Comparison of ENCODE assay signal across 25 cellular contexts in the genomic region with DNA sequence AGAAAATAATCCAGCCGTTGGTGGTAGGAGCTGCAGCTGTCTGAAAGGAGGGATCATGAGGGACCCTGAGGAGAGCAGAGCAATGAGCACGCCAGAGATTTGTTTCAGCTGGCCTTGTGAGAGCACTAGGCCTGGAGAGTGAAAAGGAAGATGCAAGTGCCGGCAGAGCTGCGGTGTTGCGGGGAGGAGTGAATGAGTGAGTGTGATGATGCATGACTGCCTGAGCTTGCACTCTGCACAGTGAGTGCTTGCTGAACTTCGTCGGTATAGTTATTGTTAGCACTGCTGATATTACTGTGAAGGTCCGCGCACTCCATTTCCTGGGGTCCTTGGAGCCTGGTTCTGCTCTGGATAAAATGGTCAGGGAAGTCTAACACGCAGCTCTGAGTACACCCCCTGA. TPM values are rescaled to one million over a fixed set of nuclear protein-coding genes. Genes with fewer than 3 reads are reported as not detected.
DNase-seq lines count a peak whose midpoint lies in the region; ATAC-seq, FAIRE-seq and TF ChIP-seq lines count a peak whose summit lies in the region.
"Had no signal": no experiment of that assay in that cellular context is flagged by ENCODE, and none has a peak within 500 bp of the region (broad histone marks: within the 10 kb centered on the region; RNA-seq: fewer than 3 reads in every experiment).

No MANE protein-coding gene starts in this region.

- no peak overlapping the region for H3K18ac ChIP-seq in H1 (ENCODE audit: extremely low read depth, low read length)
- H3K18ac ChIP-seq in neuronal stem cell (ENCODE audit: low read length): peak overlapping the region; percentile 28

- H3K4me3 ChIP-seq in H1 (ENCODE audit: extremely low read depth in 1 of 4, insufficient read depth in 2 of 4, low read depth in 3 of 4, low read length in 4 of 4): no peak overlapping the region
- no peak overlapping the region for H3K4me3 ChIP-seq in neuronal stem cell (ENCODE audit: low read length in 2 of 2)
- H3K4me3 ChIP-seq: A549; BLaER1 treated with 17β-estradiol and CSF1 and Interleukin-3, amounts not matched to agents 10 nM and 100 nM; GM12878; GM23248; HAP-1 had no signal

- no peak overlapping the region for H3K4ac ChIP-seq in H1 (replicated peaks; ENCODE audit: insufficient read length, low read depth, low read length)
- H3K4ac ChIP-seq in neuronal stem cell (ENCODE audit: low read length): no peak overlapping the region

- no peak for TF ChIP-seq RAD21 in H1 (IDR thresholded peaks at IDR 0.05 in 1 of 2, conservative IDR thresholded peaks at IDR 0.05 in 1 of 2; ENCODE audit: low read depth in 2 of 2, low read length in 2 of 2)

- H4K5ac ChIP-seq in H1 (ENCODE audit: insufficient read length, low read depth, low read length): no peak overlapping the region

- H3K14ac ChIP-seq in H1 (ENCODE audit: insufficient read length): no peak overlapping the region
- no peak overlapping the region for H3K14ac ChIP-seq in neuronal stem cell (ENCODE audit: low read length)

- H3K4me1 ChIP-seq in H1 (replicated peaks in 1 of 4; ENCODE audit: control insufficient read depth in 3 of 4, insufficient read depth in 4 of 4, low read length in 3 of 4) (peaks cover 0 to 16% (median 5%) of the 10 kb centered on the region in 4 experiments; a peak in 6 of 7 replicates), neuronal stem cell (ENCODE audit: control insufficient read depth in 2 of 2, insufficient read depth in 1 of 2, low read depth in 1 of 2, low read length in 2 of 2) (peaks cover 0 to 7% of the 10 kb centered on the region in 2 donors)
- H3K4me1 ChIP-seq: A549 had no signal

- H3K23ac ChIP-seq in H1 (ENCODE audit: insufficient read length) (no peak overlapping the region), neuronal stem cell (ENCODE audit: low read depth, low read length, poor library complexity) (no peak overlapping the region)

- H3K4me2 ChIP-seq in H1 (ENCODE audit: insufficient read depth in 1 of 2, low read depth in 2 of 2, low read length in 2 of 2): no peak overlapping the region
- H3K4me2 ChIP-seq in neuronal stem cell (ENCODE audit: insufficient read depth, low read length, poor library complexity, severe bottlenecking): no peak overlapping the region
- H3K4me2 ChIP-seq: A549; BLaER1 treated with 17β-estradiol and CSF1 and Interleukin-3, amounts not matched to agents 10 nM and 100 nM had no signal

- H3K36me3 ChIP-seq in H1 (ENCODE audit: control insufficient read depth in 2 of 4, insufficient read depth in 4 of 4, low read length in 3 of 4): no peaks in the 10 kb centered on the region
- no peaks in the 10 kb centered on the region for H3K36me3 ChIP-seq in neuronal stem cell (replicated peaks in 1 of 2; ENCODE audit: control insufficient read depth in 2 of 2, insufficient read depth in 2 of 2, low read length in 2 of 2)
- H3K36me3 ChIP-seq: BE2C; BLaER1 treated with 17β-estradiol and CSF1 and Interleukin-3, amounts not matched to agents 10 nM and 100 nM; HAP-1 had no signal

- H4K91ac ChIP-seq in H1 (replicated peaks; ENCODE audit: insufficient read length, low read length): no peak overlapping the region
- H4K91ac ChIP-seq in neuronal stem cell (ENCODE audit: low read depth, low read length, poor library complexity): no peak overlapping the region

- H2BK12ac ChIP-seq in H1 (ENCODE audit: low read depth, low read length): no peak overlapping the region
- no peak overlapping the region for H2BK12ac ChIP-seq in neuronal stem cell (ENCODE audit: low read length)

- H2BK5ac ChIP-seq in H1 (ENCODE audit: low read depth, low read length): no peak overlapping the region
- H2BK5ac ChIP-seq in neuronal stem cell (ENCODE audit: low read length): no peak overlapping the region

- peak; percentile 70 for ATAC-seq in GM18867 (IDR thresholded peaks at IDR 0.05; ENCODE audit: unreplicated experiment)
- ATAC-seq in HG02798 (IDR thresholded peaks at IDR 0.05; ENCODE audit: poor library complexity, unreplicated experiment): peak; percentile 64
- no peak for ATAC-seq in Right ventricle myocardium superior (ENCODE audit: poor library complexity)
- ATAC-seq: A549, GM12878 had no signal

- H3K9me3 ChIP-seq in H1 (ENCODE audit: insufficient read depth in 2 of 2, low read depth in 1 of 2, low read length in 1 of 2) (no peaks in the 10 kb centered on the region), neuronal stem cell (replicated peaks in 1 of 2; ENCODE audit: control insufficient read depth in 2 of 2, insufficient read depth in 1 of 2, low read depth in 1 of 2, low read length in 2 of 2) (no peaks in the 10 kb centered on the region)
- H3K9me3 ChIP-seq: A549; BE2C; BLaER1 treated with 17β-estradiol and CSF1 and Interleukin-3, amounts not matched to agents 10 nM and 100 nM; HAP-1 had no signal

- FAIRE-seq in H1 (lab: Jason Lieb, UNC) (no peak), GM19239 (lab: Jason Lieb, UNC) (no peak)
- FAIRE-seq: A549, GM12878, H54 had no signal

- H3K9ac ChIP-seq in H1 (replicated peaks in 1 of 4; ENCODE audit: extremely low read depth in 1 of 4, low read depth in 3 of 4, low read length in 3 of 4) (no peak overlapping the region), neuronal stem cell (ENCODE audit: low read depth, low read length, poor library complexity) (no peak overlapping the region)
- H3K9ac ChIP-seq: BLaER1 treated with 17β-estradiol and CSF1 and Interleukin-3, amounts not matched to agents 10 nM and 100 nM; GM23248 had no signal

- no peaks in the 10 kb centered on the region for H4K20me1 ChIP-seq in H1 (replicated peaks in 1 of 2; ENCODE audit: control insufficient read depth in 1 of 2, insufficient read depth in 2 of 2, low read length in 2 of 2)
- H4K20me1 ChIP-seq: BLaER1 treated with 17β-estradiol and CSF1 and Interleukin-3, amounts not matched to agents 10 nM and 100 nM had no signal

- DNase-seq in H1 (ENCODE audit: low read depth in 1 of 2, low spot score in 2 of 2) (no peak), neuronal stem cell (ENCODE audit: low spot score) (no peak), GM19239 (ENCODE audit: insufficient read length, low spot score) (no peak), Right ventricle myocardium superior (no peak), GM10248 (ENCODE audit: extremely low spot score) (no peak)
- no peak for DNase-seq in activated CD4-positive, alpha-beta T cell treated with anti-CD3 and anti-CD28 coated beads, Interleukin-2, amount 50 U/mL, for 48 hours
- DNase-seq: 8988T; ACHN; AML-193; Calu3; CD4-positive, alpha-beta T cell; DMS53; GF-D8; GM23248 had no signal

- H4K8ac ChIP-seq in H1 (ENCODE audit: extremely low read depth, insufficient read depth, low read length): no peak overlapping the region
- H4K8ac ChIP-seq in neuronal stem cell (ENCODE audit: low read depth, low read length): no peak overlapping the region

- H2BK120ac ChIP-seq in H1 (replicated peaks; ENCODE audit: low read depth, low read length) (no peak overlapping the region), neuronal stem cell (ENCODE audit: low read depth, low read length) (no peak overlapping the region)

- TF ChIP-seq POLR2A in H1 (IDR thresholded peaks at IDR 0.05; ENCODE audit: control extremely low read depth in 1 of 2, low read depth in 2 of 2, low read length in 2 of 2): no peak

- CTCF ChIA-PET in H1 (lab: Charles Lee; ENCODE audit: partially characterized antibody) (interaction anchor here (1.0 to 1.5 kb wide), 2 partner anchors 9 to 98 kb away, joined by 3 to 4 read pairs; no protein-coding TSS in a partner anchor), GM10248 (lab: Yijun Ruan, JAX) (interaction anchor here (1.0 to 2.8 kb wide), 2 partner anchors 10 to 15 kb away, joined by 3 to 11 read pairs; no protein-coding TSS in a partner anchor)

- H3K79me1 ChIP-seq in H1 (ENCODE audit: low read depth, low read length) (no peaks in the 10 kb centered on the region), neuronal stem cell (ENCODE audit: low read depth, low read length) (no peaks in the 10 kb centered on the region)

- H3K27me3 ChIP-seq in H1 (replicated peaks in 1 of 4; ENCODE audit: control insufficient read depth in 3 of 4, extremely low read depth in 1 of 4, insufficient read depth in 3 of 4, low read length in 3 of 4): no peaks in the 10 kb centered on the region
- H3K27me3 ChIP-seq in neuronal stem cell (ENCODE audit: control insufficient read depth in 3 of 3, insufficient read depth in 3 of 3, low read depth in 1 of 3, low read length in 3 of 3): peaks cover 0 to 8% (median 0%) of the 10 kb centered on the region in 3 experiments
- H3K27me3 ChIP-seq: BE2C; BLaER1 treated with 17β-estradiol and CSF1 and Interleukin-3, amounts not matched to agents 10 nM and 100 nM had no signal

- H3K27ac ChIP-seq in H1 (ENCODE audit: low read depth, low read length) (no peak overlapping the region), neuronal stem cell (replicated peaks; ENCODE audit: low read length) (no peak overlapping the region)
- H3K27ac ChIP-seq: A549; BLaER1 treated with 17β-estradiol and CSF1 and Interleukin-3, amounts not matched to agents 10 nM and 100 nM; GM23248 had no signal

- H2AK5ac ChIP-seq in H1 (ENCODE audit: low read depth, low read length) (no peak overlapping the region), neuronal stem cell (ENCODE audit: low read depth, low read length) (no peak overlapping the region)

- no peak overlapping the region for H3K56ac ChIP-seq in H1 (replicated peaks; ENCODE audit: insufficient read length, low read depth, low read length)

- H2AFZ ChIP-seq in H1 (ENCODE audit: low read length) (0 out of 2 replicates have a peak overlapping the region, but pooled peaks have one; percentile 30), neuronal stem cell (ENCODE audit: low read length) (no peak overlapping the region)
- H2AFZ ChIP-seq: GM23248 had no signal

- no peak overlapping the region for H2BK15ac ChIP-seq in H1 (ENCODE audit: low read length)
- H2BK15ac ChIP-seq in neuronal stem cell (ENCODE audit: low read length): no peak overlapping the region

- H2BK20ac ChIP-seq in H1 (ENCODE audit: low read length): no peak overlapping the region

- H3K23me2 ChIP-seq in H1 (ENCODE audit: low read depth, low read length): no peaks in the 10 kb centered on the region

- no peaks in the 10 kb centered on the region for H3K79me2 ChIP-seq in H1 (ENCODE audit: control insufficient read depth in 1 of 2, insufficient read depth in 2 of 2, low read length in 2 of 2)

- TF ChIP-seq EP300 in H1 (IDR thresholded peaks at IDR 0.05; ENCODE audit: borderline replicate concordance in 1 of 2, low read depth in 2 of 2, low read length in 2 of 2): no peak

- 87% methylated on average over 10 of the region's 10 CpGs; no CpG with 5 or more reads in 1 of the 2 experiments for WGBS in H1 (ENCODE audit: extremely low coverage in 1 of 2, insufficient coverage in 1 of 2, insufficient read length in 1 of 2, insufficient replicate concordance in 2 of 2, low coverage in 1 of 2, low lambda C conversion rate in 2 of 2, missing lambda C conversion rate in 1 of 2), 2 experiments
- no CpG with 5 or more reads among the region's 10 CpGs for WGBS in neuronal stem cell (ENCODE audit: extremely low coverage in 2 of 2, insufficient read length in 2 of 2, insufficient replicate concordance in 1 of 2), 2 donors

- POLR2A ChIA-PET in H1 (lab: Charles Lee; ENCODE audit: partially characterized antibody) (interaction anchor here (1.0 kb wide), 1 partner anchor 11 kb away, joined by 3 read pairs; no protein-coding TSS in a partner anchor), GM10248 (lab: Yijun Ruan, JAX) (no interaction called here)

- no peak for TF ChIP-seq CTCF in H1 (IDR thresholded peaks at IDR 0.05; ENCODE audit: control extremely low read depth in 1 of 3, insufficient read depth in 1 of 3, low read depth in 1 of 3, low read length in 3 of 3)
- TF ChIP-seq CTCF in GM10248 (IDR thresholded peaks at IDR 0.05; ENCODE audit: control extremely low read depth, extremely low read depth, low read depth, missing control alignments): no peak

- intact Hi-C loops in Right ventricle myocardium superior (cut with DNase I): no loop called here

RNA-seq across cellular contexts. Expression of a gene that starts 23.2 kb away (rescaled TPM):
- total RNA-seq in H1 (2021; fragmentation: NEBNext Ultra II Directional; extraction: Animal tissue kit (Norgen Biotek cat#: 25700)): 111 and 115 TPM in 2 replicates
- polyA plus RNA-seq in H1 (2011; rRNA removed): 42.4 and 42.5 TPM in 2 replicates
- 34.9 TPM for polyA plus RNA-seq in H1 (2011; cell fraction: cytosol; rRNA removed)
- 32.6 TPM for polyA plus RNA-seq in H1 (2011; cell fraction: nucleus; rRNA removed)
- 89.6 to 114 TPM (median 91.8 TPM) in 4 replicates for polyA plus RNA-seq in H1 (2012, experiment 1 of 2)
- polyA plus RNA-seq in H1 (2012, experiment 2 of 2): 124 TPM
- polyA plus RNA-seq in H1 (2013, experiment 1 of 2): 114 TPM
- polyA plus RNA-seq in H1 (2013, experiment 2 of 2): 109 TPM
- polyA minus RNA-seq in H1 (2011; rRNA and poly(A)+ RNA removed): 6.8 and 7.0 TPM in 2 replicates
- 25.8 TPM for polyA minus RNA-seq in H1 (2011; cell fraction: cytosol; rRNA and poly(A)+ RNA removed)
- polyA minus RNA-seq in H1 (2011; cell fraction: nucleus; rRNA and poly(A)+ RNA removed): 28.0 TPM
- polyA plus RNA-seq in neuronal stem cell (2013, experiment 1 of 2): 137 TPM
- polyA plus RNA-seq in neuronal stem cell (2013, experiment 2 of 2): 135 TPM
- total RNA-seq in Right ventricle myocardium superior: 339 TPM

RNA-seq across cellular contexts. Expression of a gene that starts 54.3 kb away (rescaled TPM):
- total RNA-seq in H1 (2021; fragmentation: NEBNext Ultra II Directional; extraction: Animal tissue kit (Norgen Biotek cat#: 25700)): 0.44 and 0.60 TPM in 2 replicates
- 0.66 and 1.0 TPM in 2 replicates for polyA plus RNA-seq in H1 (2011; rRNA removed)
- 0.69 TPM for polyA plus RNA-seq in H1 (2011; cell fraction: cytosol; rRNA removed)
- polyA plus RNA-seq in H1 (2011; cell fraction: nucleus; rRNA removed): 0.54 TPM
- 0.55 to 0.94 TPM (median 0.59 TPM) in 4 replicates for polyA plus RNA-seq in H1 (2012, experiment 1 of 2)
- polyA plus RNA-seq in H1 (2012, experiment 2 of 2): 0.21 TPM
- polyA plus RNA-seq in H1 (2013, experiment 1 of 2): 0.73 TPM
- 0.66 TPM for polyA plus RNA-seq in H1 (2013, experiment 2 of 2)
- polyA minus RNA-seq in H1 (2011; rRNA and poly(A)+ RNA removed): 0.91 and 2.0 TPM in 2 replicates
- 0.44 TPM for polyA minus RNA-seq in H1 (2011; cell fraction: cytosol; rRNA and poly(A)+ RNA removed)
- 0.70 TPM for polyA minus RNA-seq in H1 (2011; cell fraction: nucleus; rRNA and poly(A)+ RNA removed)
- 0.03 TPM for polyA plus RNA-seq in neuronal stem cell (2013, experiment 1 of 2)
- polyA plus RNA-seq in neuronal stem cell (2013, experiment 2 of 2): not detected
- 0.30 TPM for total RNA-seq in Right ventricle myocardium superior
- total RNA-seq: CD4-positive, alpha-beta T cell; Daoy; G401; GM12878; GM23248 had no signal
- polyA plus RNA-seq: A549, CD14-positive monocyte, GM23248 had no signal
